Comparison of ENCODE assay signal across 32 cellular contexts in genomic region chr11:81907996-81908395, GRCh38.
"Had no signal": no experiment of that assay in that cellular context is flagged by ENCODE, and none has a peak within 500 bp of the region (broad histone marks: within the 10 kb centered on the region; RNA-seq: fewer than 3 reads in every experiment).

No MANE protein-coding gene starts in this region.

- H3K36me3 ChIP-seq: ascending aorta, colonic mucosa, heart left ventricle, left ventricle myocardium inferior, sigmoid colon, WERI-Rb-1 had no signal

- H2AFZ ChIP-seq: parathyroid adenoma had no signal

- H3K4me3 Mint-ChIP-seq: activated CD4-positive, alpha-beta memory T cell treated with anti-CD3 and anti-CD28 coated beads for 36 hours; activated CD4-positive, alpha-beta T cell treated with anti-CD3 and anti-CD28 coated beads, Interleukin-2, amount 10 ng/mL, durations not matched to agents 24 days and 14 days; activated naive CD4-positive, alpha-beta T cell treated with anti-CD3 and anti-CD28 coated beads, Interleukin-2, amount 10 ng/mL, durations not matched to agents 7 days and 5 days; activated naive CD8-positive, alpha-beta T cell treated with anti-CD3 and anti-CD28 coated beads, Interleukin-2, amount 10 ng/mL, durations not matched to agents 7 days and 5 days; naive thymus-derived CD4-positive, alpha-beta T cell; T-helper 1 cell treated with Interleukin-12 subunit alpha and Interleukin-12 subunit beta and Interleukin-4 antibody, amounts not matched to agents 30 μg/mL and 1 μg/mL, for 36 hours had no signal

- H3K9me3 Mint-ChIP-seq: activated CD4-positive, alpha-beta memory T cell treated with anti-CD3 and anti-CD28 coated beads for 36 hours; activated CD4-positive, alpha-beta T cell treated with anti-CD3 and anti-CD28 coated beads, Interleukin-2, amount 10 ng/mL, durations not matched to agents 24 days and 14 days; activated naive CD4-positive, alpha-beta T cell treated with anti-CD3 and anti-CD28 coated beads, Interleukin-2, amount 10 ng/mL, durations not matched to agents 7 days and 5 days; T-helper 1 cell treated with Interleukin-12 subunit alpha and Interleukin-12 subunit beta and Interleukin-4 antibody, amounts not matched to agents 30 μg/mL and 1 μg/mL, for 36 hours had no signal

- H3K27me3 Mint-ChIP-seq: activated CD4-positive, alpha-beta memory T cell treated with anti-CD3 and anti-CD28 coated beads for 36 hours; activated naive CD4-positive, alpha-beta T cell treated with anti-CD3 and anti-CD28 coated beads, Interleukin-2, amount 10 ng/mL, durations not matched to agents 7 days and 5 days; activated naive CD8-positive, alpha-beta T cell treated with anti-CD3 and anti-CD28 coated beads, Interleukin-2, amount 10 ng/mL, durations not matched to agents 7 days and 5 days; naive thymus-derived CD4-positive, alpha-beta T cell had no signal

- FAIRE-seq: endometrium, TTC549, urothelium cell line had no signal

- H3K27ac ChIP-seq: colonic mucosa, heart left ventricle, left ventricle myocardium inferior, parathyroid adenoma, psoas muscle, sigmoid colon, SK-N-MC, testis, WERI-Rb-1 had no signal

- H3K4me1 Mint-ChIP-seq: activated CD4-positive, alpha-beta T cell treated with anti-CD3 and anti-CD28 coated beads, Interleukin-2, amount 10 ng/mL, durations not matched to agents 24 days and 14 days; activated naive CD4-positive, alpha-beta T cell treated with anti-CD3 and anti-CD28 coated beads, Interleukin-2, amount 10 ng/mL, durations not matched to agents 7 days and 5 days; activated naive CD8-positive, alpha-beta T cell treated with anti-CD3 and anti-CD28 coated beads, Interleukin-2, amount 10 ng/mL, durations not matched to agents 7 days and 5 days had no signal

- H3K9ac ChIP-seq: parathyroid adenoma had no signal

- ATAC-seq: heart left ventricle; naive thymus-derived CD4-positive, alpha-beta T cell; psoas muscle had no signal

- H3K9me3 ChIP-seq: ascending aorta, colonic mucosa, heart left ventricle, psoas muscle, sigmoid colon, testis had no signal

- H3K4me1 ChIP-seq: colonic mucosa, heart left ventricle, left ventricle myocardium inferior, parathyroid adenoma, psoas muscle, sigmoid colon, testis had no signal

- DNase-seq: activated CD4-positive, alpha-beta memory T cell treated with anti-CD3 and anti-CD28 coated beads for 36 hours; activated CD4-positive, alpha-beta T cell treated with anti-CD3 and anti-CD28 coated beads, Interleukin-2, amount 10 ng/mL, durations not matched to agents 24 days and 14 days; activated CD4-positive, CD25-positive, alpha-beta regulatory T cell treated with anti-CD3 and anti-CD28 coated beads, Interleukin-2, amount 50 U/mL, for 72 hours; activated CD8-positive, alpha-beta memory T cell treated with anti-CD3 and anti-CD28 coated beads, Interleukin-2, amount 50 U/mL, for 4 hours; activated gamma-delta T cell; activated naive CD4-positive, alpha-beta T cell treated with anti-CD3 and anti-CD28 coated beads, Interleukin-2, amount 10 ng/mL, durations not matched to agents 7 days and 5 days; activated naive CD8-positive, alpha-beta T cell treated with anti-CD3 and anti-CD28 coated beads, Interleukin-2, amount 10 ng/mL, durations not matched to agents 7 days and 5 days; activated T-cell treated with anti-CD3 and anti-CD28 coated beads, Interleukin-2, amount 50 U/mL, for 1 hour; colonic mucosa; effector CD8-positive, alpha-beta T cell; foreskin fibroblast; heart left ventricle; left ventricle myocardium inferior; naive thymus-derived CD4-positive, alpha-beta T cell; occipital lobe; psoas muscle; sigmoid colon; stimulated activated CD4-positive, alpha-beta T cell treated with anti-CD3 and anti-CD28 coated beads, Interleukin-2, amount 100 ng/mL, for 48 hours; stimulated activated naive CD4-positive, alpha-beta T cell treated with Interleukin-2 at 50 U/mL for 16 hours; SW 1271; T-helper 9 cell; testis; trophoblast cell; WERI-Rb-1 had no signal

- H3K27ac Mint-ChIP-seq: activated CD4-positive, alpha-beta memory T cell treated with anti-CD3 and anti-CD28 coated beads for 36 hours; activated CD4-positive, alpha-beta T cell treated with anti-CD3 and anti-CD28 coated beads, Interleukin-2, amount 10 ng/mL, durations not matched to agents 24 days and 14 days; activated naive CD4-positive, alpha-beta T cell treated with anti-CD3 and anti-CD28 coated beads, Interleukin-2, amount 10 ng/mL, durations not matched to agents 7 days and 5 days; activated naive CD8-positive, alpha-beta T cell treated with anti-CD3 and anti-CD28 coated beads, Interleukin-2, amount 10 ng/mL, durations not matched to agents 7 days and 5 days; T-helper 1 cell treated with Interleukin-12 subunit alpha and Interleukin-12 subunit beta and Interleukin-4 antibody, amounts not matched to agents 30 μg/mL and 1 μg/mL, for 36 hours had no signal

- H3K36me3 Mint-ChIP-seq: activated CD4-positive, alpha-beta memory T cell treated with anti-CD3 and anti-CD28 coated beads for 36 hours; activated naive CD4-positive, alpha-beta T cell treated with anti-CD3 and anti-CD28 coated beads, Interleukin-2, amount 10 ng/mL, durations not matched to agents 7 days and 5 days; activated naive CD8-positive, alpha-beta T cell treated with anti-CD3 and anti-CD28 coated beads, Interleukin-2, amount 10 ng/mL, durations not matched to agents 7 days and 5 days; naive thymus-derived CD4-positive, alpha-beta T cell had no signal

- H3K27me3 ChIP-seq: ascending aorta, colonic mucosa, heart left ventricle, sigmoid colon, testis had no signal

- H3K79me2 ChIP-seq: parathyroid adenoma had no signal

- H3K4me3 ChIP-seq: ascending aorta, colonic mucosa, heart left ventricle, left ventricle myocardium inferior, lung, psoas muscle, sigmoid colon, SK-N-MC, testis had no signal
